Comparison of ENCODE assay signal across 28 cellular contexts in the genomic region with DNA sequence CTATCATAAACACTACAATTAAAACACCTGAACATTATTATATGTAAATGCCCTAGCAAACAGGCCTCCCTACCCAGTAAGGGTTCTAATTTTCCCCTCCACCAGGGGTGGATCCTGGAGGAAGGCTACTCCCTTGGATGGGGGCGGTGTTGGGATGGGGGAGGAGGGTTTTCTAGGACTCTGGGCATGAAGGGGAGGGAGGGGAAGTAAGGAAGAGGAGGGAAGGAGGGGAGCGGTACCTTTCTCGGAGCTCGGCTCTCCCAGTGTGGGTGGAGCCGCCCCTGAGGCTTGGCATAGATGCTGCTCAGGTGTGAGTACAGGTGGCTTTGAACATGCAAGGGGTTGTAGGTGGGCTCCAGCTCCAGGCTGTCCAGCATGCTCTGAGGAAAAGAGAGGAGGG. TPM values are rescaled to one million over a fixed set of nuclear protein-coding genes. Genes with fewer than 3 reads are reported as not detected.
DNase-seq lines count a peak whose midpoint lies in the region; ATAC-seq and TF ChIP-seq lines count a peak whose summit lies in the region.
"Had no signal": no experiment of that assay in that cellular context is flagged by ENCODE, and none has a peak within 500 bp of the region (broad histone marks: within the 10 kb centered on the region; RNA-seq: fewer than 3 reads in every experiment).

No MANE protein-coding gene starts in this region.

- 0 out of 2 replicates have a peak overlapping the region, but pooled peaks have one; percentile 24 for H3K4me2 ChIP-seq in BLaER1
- H3K4me2 ChIP-seq in H9 (ENCODE audit: insufficient read depth, insufficient read length, low read length): peak overlapping the region; percentile 11
- H3K4me2 ChIP-seq: PC-9 had no signal

- no peaks in the 10 kb centered on the region for H3K79me1 ChIP-seq in H9 (ENCODE audit: insufficient read depth, low read depth, low read length, poor library complexity, severe bottlenecking)

- no peak overlapping the region for H2BK20ac ChIP-seq in H9 (ENCODE audit: low read depth, low read length, poor library complexity, severe bottlenecking)

- no peak overlapping the region for H2BK120ac ChIP-seq in H9 (ENCODE audit: low read depth, low read length, poor library complexity, severe bottlenecking)

- H4K20me1 ChIP-seq in BLaER1 (peaks cover 31% of the 10 kb centered on the region), H9 (ENCODE audit: control insufficient read depth, insufficient read depth, insufficient read length) (no peaks in the 10 kb centered on the region)

- H2BK12ac ChIP-seq in H9 (ENCODE audit: insufficient read length, low read depth, low read length): no peak overlapping the region

- H3K23me2 ChIP-seq in H9 (ENCODE audit: insufficient read length, low read depth, low read length, poor library complexity, severe bottlenecking): peaks cover 9% of the 10 kb centered on the region

- H4K8ac ChIP-seq in H9 (replicated peaks; ENCODE audit: insufficient read length, low read depth, low read length): no peak overlapping the region

- TF ChIP-seq CTCF in H9 (conservative IDR thresholded peaks at IDR 0.05): no peak
- TF ChIP-seq CTCF in colonic mucosa (IDR thresholded peaks at IDR 0.05): no peak

- no peak overlapping the region for H3K23ac ChIP-seq in H9 (ENCODE audit: insufficient read length, low read depth, low read length)

- H3K27ac ChIP-seq in BLaER1 (no peak overlapping the region), H9 (ENCODE audit: insufficient read length, low read depth, low read length) (no peak overlapping the region), colonic mucosa (no peak overlapping the region)
- H3K27ac ChIP-seq: brain microvascular endothelial cell, heart left ventricle, PC-9, right lobe of liver had no signal

- H4K91ac ChIP-seq in H9 (ENCODE audit: insufficient read length, low read depth, low read length): no peak overlapping the region

- H3K9me3 ChIP-seq in BLaER1: no peaks in the 10 kb centered on the region
- H3K9me3 ChIP-seq in H9 (ENCODE audit: control insufficient read depth, low read depth, low read length): no peaks in the 10 kb centered on the region
- H3K9me3 ChIP-seq in colonic mucosa: no peaks in the 10 kb centered on the region
- H3K9me3 ChIP-seq in HAP-1: no peaks in the 10 kb centered on the region
- H3K9me3 ChIP-seq: heart left ventricle, right lobe of liver had no signal

- H3K36me3 ChIP-seq in BLaER1: peaks cover 20% of the 10 kb centered on the region
- no peaks in the 10 kb centered on the region for H3K36me3 ChIP-seq in colonic mucosa
- H3K36me3 ChIP-seq in HAP-1 (replicated peaks): 0 out of 2 replicates have a peak, but pooled peaks cover 3% of the 10 kb centered on the region
- H3K36me3 ChIP-seq: right lobe of liver had no signal

- peaks cover 36% of the 10 kb centered on the region for H3K27me3 Mint-ChIP-seq in H9 (ENCODE audit: low read depth)
- no peaks in the 10 kb centered on the region for H3K27me3 Mint-ChIP-seq in memory B cell

- H2AFZ ChIP-seq in H9 (ENCODE audit: low read length): no peak overlapping the region
- H2AFZ ChIP-seq: PC-9 had no signal

- H4K5ac ChIP-seq in H9 (ENCODE audit: insufficient read length, low read depth, low read length): no peak overlapping the region

- intact Hi-C loops in colonic mucosa (cut with DNase I): no loop called here

- H3K4me3 ChIP-seq in BLaER1 (no peak overlapping the region), colonic mucosa (no peak overlapping the region), HAP-1 (no peak overlapping the region)
- H3K4me3 ChIP-seq: heart left ventricle, PC-9, right lobe of liver had no signal

- DNase-seq in H9: peak; percentile 59
- peak; percentile 27 for DNase-seq in colonic mucosa
- DNase-seq in memory B cell (ENCODE audit: low spot score in 2 of 2): no peak
- no peak for DNase-seq in cortex of kidney (lab: John Stamatoyannopoulos, UW)
- no peak for DNase-seq in HAP-1 (ENCODE audit: low spot score in 2 of 2)
- DNase-seq in NAMALWA (ENCODE audit: low spot score): no peak
- DNase-seq: activated CD4-positive, alpha-beta T cell treated with anti-CD3 and anti-CD28 coated beads, Interleukin-2, amount 50 U/mL, for 4 hours; activated naive CD4-positive, alpha-beta T cell treated with anti-CD3 and anti-CD28 coated beads, Interleukin-2, amount 10 ng/mL, durations not matched to agents 7 days and 5 days; amniotic stem cell; brain microvascular endothelial cell; effector CD8-positive, alpha-beta T cell; foreskin fibroblast; heart left ventricle; NCI-H1092 treated with DMSO at 0.1 percent for 48 hours; NCI-H2081 treated with DMSO at 0.1 percent for 48 hours; NCI-H446; NK-92 treated with Interleukin-12 subunit alpha and Interleukin-12 subunit beta, amount 100 ng/mL, for 24 hours; right lobe of liver; SHP77; stimulated activated CD4-positive, alpha-beta T cell treated with anti-CD3 and anti-CD28 coated beads, Interleukin-2, amount 100 ng/mL, for 48 hours; SW 1271; trophoblast cell had no signal

- H3K4me1 Mint-ChIP-seq in H9 (peaks cover 11 to 17% of the 10 kb centered on the region in 2 experiments), memory B cell (peaks cover 9% of the 10 kb centered on the region)

- H3K4me1 ChIP-seq in BLaER1: peaks cover 20% of the 10 kb centered on the region
- 0 out of 2 replicates have a peak, but pooled peaks cover 3% of the 10 kb centered on the region for H3K4me1 ChIP-seq in H9 (ENCODE audit: insufficient read depth, low read length)
- no peaks in the 10 kb centered on the region for H3K4me1 ChIP-seq in colonic mucosa
- no peaks in the 10 kb centered on the region for H3K4me1 ChIP-seq in HAP-1
- H3K4me1 ChIP-seq: right lobe of liver had no signal

- peak overlapping the region in 1 of 3 experiments; percentile 83; a peak in 2 of 7 replicates for H3K27ac Mint-ChIP-seq in H9
- H3K27ac Mint-ChIP-seq in memory B cell: peak overlapping the region; percentile 50
- H3K27ac Mint-ChIP-seq: activated T-helper 1 cell treated with anti-CD3 and anti-CD28 coated beads, Interleukin-12 subunit alpha, Interleukin-12 subunit beta, Interleukin-2, Interleukin-4 antibody, amounts not matched to agents 30 ng/mL and 10 ng/mL and 1 ng/mL, durations not matched to agents 14 hours and 24 hours and 36 hours; progenitor cell of endocrine pancreas had no signal

- no peak overlapping the region for H3T11ph ChIP-seq in H9 (ENCODE audit: low read length)

- no peak overlapping the region for H3K4ac ChIP-seq in H9 (ENCODE audit: low read depth, low read length)

- no peak for ATAC-seq in memory B cell (ENCODE audit: low read depth)
- ATAC-seq: heart left ventricle, right lobe of liver had no signal

- H3K79me2 ChIP-seq in H9 (ENCODE audit: insufficient read depth, low read length): no peaks in the 10 kb centered on the region

- H3K9ac ChIP-seq in BLaER1 (no peak overlapping the region), H9 (ENCODE audit: extremely low read depth, insufficient read length, low read length) (no peak overlapping the region), colonic mucosa (ENCODE audit: low read depth in 2 of 2, low read length in 2 of 2) (no peak overlapping the region)

- no peak overlapping the region; the same call in 1 of the 2 replicates for H3K14ac ChIP-seq in H9 (ENCODE audit: insufficient read depth, low read length)

- no CpG with 5 or more reads among the region's 5 CpGs for WGBS in H9 (ENCODE audit: extremely low coverage, insufficient read length, low lambda C conversion rate)

- H3K18ac ChIP-seq in H9 (ENCODE audit: insufficient read length, low read depth, low read length): no peak overlapping the region

- H3K36me3 Mint-ChIP-seq in H9 (ENCODE audit: insufficient read depth in 1 of 3, low read depth in 3 of 3): peaks cover 0 to 16% (median 12%) of the 10 kb centered on the region in 3 experiments; a peak in 4 of 7 replicates
- H3K36me3 Mint-ChIP-seq in memory B cell: peaks cover 3% of the 10 kb centered on the region

- H3K56ac ChIP-seq in H9 (ENCODE audit: insufficient read length, low read depth, low read length): no peak overlapping the region

- no peak overlapping the region for H2AK5ac ChIP-seq in H9 (ENCODE audit: insufficient read length, low read length)

- no peak overlapping the region for H2BK5ac ChIP-seq in H9 (ENCODE audit: insufficient read length, low read length)

- H3K9me3 Mint-ChIP-seq in H9 (no peaks in the 10 kb centered on the region), memory B cell (no peaks in the 10 kb centered on the region)
- H3K9me3 Mint-ChIP-seq: activated naive CD4-positive, alpha-beta T cell treated with anti-CD3 and anti-CD28 coated beads, Interleukin-2, amount 10 ng/mL, durations not matched to agents 7 days and 5 days; activated T-helper 1 cell treated with anti-CD3 and anti-CD28 coated beads, Interleukin-12 subunit alpha, Interleukin-12 subunit beta, Interleukin-2, Interleukin-4 antibody, amounts not matched to agents 30 ng/mL and 10 ng/mL and 1 ng/mL, durations not matched to agents 14 hours and 24 hours and 36 hours had no signal

- peak overlapping the region in 1 of 2 experiments; percentile 2; a peak in 1 of 5 replicates for H3K4me3 Mint-ChIP-seq in H9
- H3K4me3 Mint-ChIP-seq in memory B cell: no peak overlapping the region
- H3K4me3 Mint-ChIP-seq: activated naive CD4-positive, alpha-beta T cell treated with anti-CD3 and anti-CD28 coated beads, Interleukin-2, amount 10 ng/mL, durations not matched to agents 7 days and 5 days had no signal

- in situ Hi-C loops in HAP-1 (cut with MboI; ENCODE audit: low sequenced_read_pairs): no loop called here

- H3K27me3 ChIP-seq in BLaER1: 0 out of 2 replicates have a peak, but pooled peaks cover 3% of the 10 kb centered on the region
- H3K27me3 ChIP-seq in H9 (ENCODE audit: insufficient read depth, low read length): no peaks in the 10 kb centered on the region; the same call in 1 of the 2 replicates
- H3K27me3 ChIP-seq in colonic mucosa: no peaks in the 10 kb centered on the region
- H3K27me3 ChIP-seq in HAP-1 (ENCODE audit: low read depth): peaks cover 9% of the 10 kb centered on the region; the same call in 1 of the 2 replicates
- H3K27me3 ChIP-seq: brain microvascular endothelial cell, right lobe of liver had no signal

- no peak overlapping the region for H2BK15ac ChIP-seq in H9 (ENCODE audit: low read depth, low read length)

RNA-seq across cellular contexts. Expression of a gene that starts 5.4 kb away (rescaled TPM):
- total RNA-seq in H9 (2021) (15.2 and 16.0 TPM in 2 replicates), colonic mucosa (10 to 100 TPM; 20.9 to 26.5 TPM)

RNA-seq across cellular contexts. Expression of a gene that starts 6.2 kb away (rescaled TPM):
- 29.0 and 29.8 TPM in 2 replicates for total RNA-seq in H9 (2021)
- total RNA-seq in colonic mucosa: 1 to 10 TPM; 2.9 to 4.7 TPM

RNA-seq across cellular contexts. Expression of a gene that starts 30.2 kb away (rescaled TPM):
- total RNA-seq in H9 (2021) (24.1 and 24.9 TPM in 2 replicates), colonic mucosa (10 to 100 TPM; 26.3 to 41.5 TPM)

RNA-seq across cellular contexts. Expression of a gene that starts 30.4 kb away (rescaled TPM):
- total RNA-seq in H9 (2021) (91.5 and 93.6 TPM in 2 replicates), colonic mucosa (100 to 1,000 TPM; 107 to 212 TPM)

RNA-seq across cellular contexts. Expression of a gene that starts 33.9 kb away (rescaled TPM):
- total RNA-seq in H9 (2021) (0.98 and 1.6 TPM in 2 replicates), colonic mucosa (10 to 100 TPM; 34.2 to 36.8 TPM)
- total RNA-seq: chondrocyte, heart left ventricle, right lobe of liver, subcutaneous adipose tissue had no signal

Comparison
In these comparisons a context has a peak if more than half of its experiments do, and no peak if none do; other contexts are left out.
1. DNase-seq: peak in H9 (single experiment) and colonic mucosa (single experiment); none in memory B cell (0 of 2), cortex of kidney (single experiment), HAP-1 (0 of 2) and NAMALWA (single experiment).